18 cellular contexts compared by ENCODE assay signal in the genomic region with DNA sequence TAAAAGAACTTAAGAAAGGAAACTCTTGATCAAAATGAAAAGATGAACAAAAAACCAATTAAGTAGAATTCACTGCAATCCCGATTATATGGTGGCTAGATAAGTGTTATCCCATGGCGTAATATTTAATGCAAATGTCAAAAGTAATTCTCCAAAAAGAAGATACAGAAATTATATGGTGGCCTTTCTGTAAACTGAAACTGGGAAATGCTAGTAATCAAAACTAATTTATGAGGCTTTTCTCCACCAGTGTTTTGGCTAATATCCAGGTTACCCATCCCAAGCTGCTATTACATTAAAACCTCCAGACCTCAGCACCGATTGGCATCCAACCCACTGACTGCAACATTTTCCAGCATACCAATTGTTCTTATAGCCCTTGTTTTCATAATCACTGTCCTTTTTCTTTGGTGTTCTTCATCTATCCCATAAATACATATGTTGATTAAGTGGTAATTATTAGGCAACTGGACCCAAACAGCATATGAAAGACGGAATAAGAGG.
DNase-seq lines count a peak whose midpoint lies in the region; ATAC-seq, FAIRE-seq and TF ChIP-seq lines count a peak whose summit lies in the region.
"Had no signal": no experiment of that assay in that cellular context is flagged by ENCODE, and none has a peak within 500 bp of the region (broad histone marks: within the 10 kb centered on the region; RNA-seq: fewer than 3 reads in every experiment).

No MANE protein-coding gene starts in this region.

- H3K27ac ChIP-seq in H1 (ENCODE audit: low read depth, low read length) = no peak overlapping the region
- H3K27ac ChIP-seq in esophagus squamous epithelium = no peak overlapping the region

- H3K36me3 ChIP-seq in H1 (ENCODE audit: control insufficient read depth in 2 of 4, insufficient read depth in 4 of 4, low read length in 3 of 4) (no peaks in the 10 kb centered on the region), esophagus squamous epithelium (no peaks in the 10 kb centered on the region)

- H4K5ac ChIP-seq in H1 (ENCODE audit: insufficient read length, low read depth, low read length) = no peak overlapping the region

- CTCF ChIA-PET in H1 (lab: Charles Lee; ENCODE audit: partially characterized antibody) = no interaction called here

- ATAC-seq in HG02678 (IDR thresholded peaks at IDR 0.05; ENCODE audit: unreplicated experiment) = no peak
- ATAC-seq: Right ventricle myocardium inferior, T-helper 17 cell had no signal

- 88% methylated on average over 4 of the region's 4 CpGs; no CpG with 5 or more reads in 1 of the 2 experiments for WGBS in H1 (ENCODE audit: extremely low coverage in 1 of 2, insufficient coverage in 1 of 2, insufficient read length in 1 of 2, insufficient replicate concordance in 2 of 2, low coverage in 1 of 2, low lambda C conversion rate in 2 of 2, missing lambda C conversion rate in 1 of 2), 2 experiments
- WGBS in esophagus squamous epithelium, 2 donors = 69 to 86% methylated on average over 4 of the region's 4 CpGs

- H3K27me3 ChIP-seq in H1 (replicated peaks in 1 of 4; ENCODE audit: control insufficient read depth in 3 of 4, extremely low read depth in 1 of 4, insufficient read depth in 3 of 4, low read length in 3 of 4) (no peaks in the 10 kb centered on the region), esophagus squamous epithelium (no peaks in the 10 kb centered on the region)

- no peak overlapping the region for H3K18ac ChIP-seq in H1 (ENCODE audit: extremely low read depth, low read length)

- no peak for TF ChIP-seq CTCF in H1 (IDR thresholded peaks at IDR 0.05; ENCODE audit: control extremely low read depth in 1 of 3, insufficient read depth in 1 of 3, low read depth in 1 of 3, low read length in 3 of 3)
- no peak for TF ChIP-seq CTCF in esophagus squamous epithelium (IDR thresholded peaks at IDR 0.05)

- no peak for TF ChIP-seq EP300 in H1 (IDR thresholded peaks at IDR 0.05; ENCODE audit: borderline replicate concordance in 1 of 2, low read depth in 2 of 2, low read length in 2 of 2)

- no peak for TF ChIP-seq RAD21 in H1 (IDR thresholded peaks at IDR 0.05 in 1 of 2, conservative IDR thresholded peaks at IDR 0.05 in 1 of 2; ENCODE audit: low read depth in 2 of 2, low read length in 2 of 2)

- no peak overlapping the region for H2BK120ac ChIP-seq in H1 (replicated peaks; ENCODE audit: low read depth, low read length)

- no peak overlapping the region for H3K56ac ChIP-seq in H1 (replicated peaks; ENCODE audit: insufficient read length, low read depth, low read length)

- no peak for TF ChIP-seq POLR2A in H1 (IDR thresholded peaks at IDR 0.05; ENCODE audit: control extremely low read depth in 1 of 2, low read depth in 2 of 2, low read length in 2 of 2)
- no peak for TF ChIP-seq POLR2A in esophagus squamous epithelium (IDR thresholded peaks at IDR 0.05)

- H3K4me3 ChIP-seq in H1 (ENCODE audit: extremely low read depth in 1 of 4, insufficient read depth in 2 of 4, low read depth in 3 of 4, low read length in 4 of 4) (no peak overlapping the region), esophagus squamous epithelium (no peak overlapping the region)

- H3K4me2 ChIP-seq in H1 (ENCODE audit: insufficient read depth in 1 of 2, low read depth in 2 of 2, low read length in 2 of 2) = no peak overlapping the region

- H2BK20ac ChIP-seq in H1 (ENCODE audit: low read length) = no peak overlapping the region

- no peak overlapping the region for H2AK5ac ChIP-seq in H1 (ENCODE audit: low read depth, low read length)

- H3K23ac ChIP-seq in H1 (ENCODE audit: insufficient read length) = no peak overlapping the region

- H2BK12ac ChIP-seq in H1 (ENCODE audit: low read depth, low read length) = no peak overlapping the region

- intact Hi-C loops in esophagus squamous epithelium (cut with DNase I) = no loop called here

- H4K20me1 ChIP-seq in H1 (replicated peaks in 1 of 2; ENCODE audit: control insufficient read depth in 1 of 2, insufficient read depth in 2 of 2, low read length in 2 of 2) = no peaks in the 10 kb centered on the region

- no peaks in the 10 kb centered on the region for H3K23me2 ChIP-seq in H1 (ENCODE audit: low read depth, low read length)

- H2AFZ ChIP-seq in H1 (ENCODE audit: low read length) = 0 out of 2 replicates have a peak overlapping the region, but pooled peaks have one; percentile 14

- DNase-seq in NCI-H1694 (lab: John Stamatoyannopoulos, UW) (peak; percentile 28), NCI-H1694 treated with DMSO at 0.1 percent for 48 hours (lab: John Stamatoyannopoulos, UW) (no peak), NCI-H82 treated with DMSO at 0.1 percent for 48 hours (lab: John Stamatoyannopoulos, UW; ENCODE audit: unreplicated experiment) (peak; percentile 92), H1 (ENCODE audit: low read depth in 1 of 2, low spot score in 2 of 2) (no peak), esophagus squamous epithelium (lab: John Stamatoyannopoulos, UW) (no peak), NCI-H1092 treated with DMSO at 0.1 percent for 48 hours (lab: John Stamatoyannopoulos, UW) (no peak), C1 segment of cervical spinal cord (lab: John Stamatoyannopoulos, UW) (no peak)
- DNase-seq: Caco-2; DMS79; GOT3; KG1; NCI-H1092; NCI-H1930; NK-92 treated with Interleukin-12 subunit alpha and Interleukin-12 subunit beta, amount 100 ng/mL, for 24 hours; T-helper 17 cell had no signal

- H3K79me2 ChIP-seq in H1 (ENCODE audit: control insufficient read depth in 1 of 2, insufficient read depth in 2 of 2, low read length in 2 of 2) = no peaks in the 10 kb centered on the region

- H4K91ac ChIP-seq in H1 (replicated peaks; ENCODE audit: insufficient read length, low read length) = no peak overlapping the region

- H3K9me3 ChIP-seq in H1 (ENCODE audit: insufficient read depth in 2 of 2, low read depth in 1 of 2, low read length in 1 of 2) (no peaks in the 10 kb centered on the region), esophagus squamous epithelium (no peaks in the 10 kb centered on the region)
- H3K9me3 ChIP-seq: Caco-2 had no signal

- no peak overlapping the region for H3K4ac ChIP-seq in H1 (replicated peaks; ENCODE audit: insufficient read length, low read depth, low read length)

- H2BK5ac ChIP-seq in H1 (ENCODE audit: low read depth, low read length) = no peak overlapping the region

- FAIRE-seq in H1 (lab: Jason Lieb, UNC) = no peak
- FAIRE-seq: GM12891 had no signal

- no peak overlapping the region for H4K8ac ChIP-seq in H1 (ENCODE audit: extremely low read depth, insufficient read depth, low read length)

- no peak overlapping the region for H3K14ac ChIP-seq in H1 (ENCODE audit: insufficient read length)

- H2BK15ac ChIP-seq in H1 (ENCODE audit: low read length) = no peak overlapping the region

- POLR2A ChIA-PET in H1 (lab: Charles Lee; ENCODE audit: partially characterized antibody) = no interaction called here

- H3K4me1 ChIP-seq in H1 (replicated peaks in 1 of 4; ENCODE audit: control insufficient read depth in 3 of 4, insufficient read depth in 4 of 4, low read length in 3 of 4) (peaks cover 0 to 3% (median 0%) of the 10 kb centered on the region in 4 experiments; a peak in 1 of 7 replicates), esophagus squamous epithelium (no peaks in the 10 kb centered on the region)
- H3K4me1 ChIP-seq: Caco-2 had no signal

- H3K9ac ChIP-seq in H1 (replicated peaks in 1 of 4; ENCODE audit: extremely low read depth in 1 of 4, low read depth in 3 of 4, low read length in 3 of 4) = no peak overlapping the region

- no peaks in the 10 kb centered on the region for H3K79me1 ChIP-seq in H1 (ENCODE audit: low read depth, low read length)

TF ChIP-seq in H1, 55 proteins besides CTCF, POLR2A, EP300 and RAD21:
- TF ChIP-seq SIRT6 (IDR thresholded peaks at IDR 0.05; ENCODE audit: low read length) (no peak), SP4 (IDR thresholded peaks at IDR 0.05; ENCODE audit: low read length) (no peak), HDAC2 (IDR thresholded peaks at IDR 0.05; ENCODE audit: borderline replicate concordance in 1 of 2, low read depth in 2 of 2, low read length in 2 of 2) (no peak), EZH2 (IDR thresholded peaks at IDR 0.05; ENCODE audit: low read depth, low read length, severe bottlenecking) (no peak), RNF2 (IDR thresholded peaks at IDR 0.05; ENCODE audit: borderline replicate concordance, low read depth, low read length, missing control alignments, poor library complexity, severe bottlenecking) (no peak), RXRA (IDR thresholded peaks at IDR 0.05; ENCODE audit: insufficient read depth, low read depth, low read length) (no peak), SIN3A (conservative IDR thresholded peaks at IDR 0.05 in 1 of 2, IDR thresholded peaks at IDR 0.05 in 1 of 2; ENCODE audit: low read depth in 1 of 2, low read length in 2 of 2) (no peak), TEAD4 (IDR thresholded peaks at IDR 0.05; ENCODE audit: low read depth, low read length) (no peak), POLR2AphosphoS5 (IDR thresholded peaks at IDR 0.05; ENCODE audit: low read depth, low read length) (no peak), CHD2 (IDR thresholded peaks at IDR 0.05; ENCODE audit: low read length) (no peak), GTF2F1 (IDR thresholded peaks at IDR 0.05; ENCODE audit: borderline replicate concordance, low read depth, low read length) (no peak), KDM5A (IDR thresholded peaks at IDR 0.05; ENCODE audit: low read length) (no peak), CTBP2 (IDR thresholded peaks at IDR 0.05; ENCODE audit: borderline replicate concordance, insufficient read depth, insufficient read length, low read length) (no peak), CHD1 (IDR thresholded peaks at IDR 0.05; ENCODE audit: low read depth, low read length) (no peak), RFX5 (IDR thresholded peaks at IDR 0.05; ENCODE audit: borderline replicate concordance, low read depth, low read length) (no peak), FOSL1 (IDR thresholded peaks at IDR 0.05; ENCODE audit: insufficient read depth, low read depth, low read length) (no peak), HDAC6 (IDR thresholded peaks at IDR 0.05; ENCODE audit: low read depth, low read length) (no peak), EGR1 (IDR thresholded peaks at IDR 0.05; ENCODE audit: borderline replicate concordance, low read depth, low read length) (no peak)
- TF ChIP-seq, protein P1, sequence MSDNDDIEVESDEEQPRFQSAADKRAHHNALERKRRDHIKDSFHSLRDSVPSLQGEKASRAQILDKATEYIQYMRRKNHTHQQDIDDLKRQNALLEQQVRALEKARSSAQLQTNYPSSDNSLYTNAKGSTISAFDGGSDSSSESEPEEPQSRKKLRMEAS (IDR thresholded peaks at IDR 0.05) = no peak

Comparison
In these comparisons a context has a peak if more than half of its experiments do, and no peak if none do; other contexts are left out.
1. DNase-seq: peak in NCI-H1694 (single experiment) and NCI-H82 treated with DMSO at 0.1 percent for 48 hours (single experiment); none in NCI-H1694 treated with DMSO at 0.1 percent for 48 hours (single experiment), H1 (0 of 2), esophagus squamous epithelium (single experiment), NCI-H1092 treated with DMSO at 0.1 percent for 48 hours (single experiment) and C1 segment of cervical spinal cord (0 of 14).